ENCODE assay signal across 8 cellular contexts in the genomic region with DNA sequence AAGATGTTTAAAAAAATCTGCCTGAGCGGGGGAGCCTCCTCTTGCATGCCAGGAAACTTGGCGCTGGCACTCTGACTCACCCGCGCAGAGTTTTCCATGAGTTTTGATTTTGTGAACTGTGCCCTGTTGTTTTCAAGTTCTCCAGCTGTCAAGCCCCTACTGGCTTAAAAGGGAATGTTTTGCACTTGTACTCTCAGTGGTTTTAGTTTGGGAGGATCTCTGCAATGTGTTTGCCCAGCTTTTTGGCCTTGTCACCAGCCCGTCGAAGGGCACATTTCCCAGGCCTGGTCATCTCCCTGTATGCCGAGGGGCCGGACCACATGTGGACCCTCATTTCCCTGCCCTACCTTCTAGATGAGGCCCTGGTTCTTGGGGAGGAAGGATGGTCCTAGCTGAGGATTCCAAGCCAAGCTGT. TPM values are rescaled to one million over a fixed set of nuclear protein-coding genes. Genes with fewer than 3 reads are reported as not detected.
DNase-seq lines count a peak whose midpoint lies in the region; ATAC-seq and TF ChIP-seq lines count a peak whose summit lies in the region.

No MANE protein-coding gene starts in this region.

- H3K36me3 Mint-ChIP-seq in CD14-positive monocyte: no peaks in the 10 kb centered on the region

- H3K4me3 Mint-ChIP-seq in CD14-positive monocyte: no peak overlapping the region

- TF ChIP-seq POLR2A in adrenal gland (IDR thresholded peaks at IDR 0.05): no peak

- peak; percentile 10 to 62 (median 58) for TF ChIP-seq CTCF in adrenal gland (IDR thresholded peaks at IDR 0.05)
- no peak for TF ChIP-seq CTCF in CD14-positive monocyte (IDR thresholded peaks at IDR 0.05)

- H3K9me3 ChIP-seq in adrenal gland (replicated peaks in 1 of 3) (no peaks in the 10 kb centered on the region), subcutaneous abdominal adipose tissue (ENCODE audit: control insufficient read depth in 5 of 5, low read length in 5 of 5) (no peaks in the 10 kb centered on the region)

- WGBS in adrenal gland, 4 donors: 38 to 58% (median 49%) methylated on average over 7 to 8 of the region's 8 CpGs

- ATAC-seq in left ventricle myocardium superior: peak; percentile 51

- H3K4me1 ChIP-seq in adrenal gland (replicated peaks in 1 of 2): peaks cover 0 to 14% of the 10 kb centered on the region in 2 donors
- peaks cover 0 to 35% (median 24%) of the 10 kb centered on the region in 5 donors for H3K4me1 ChIP-seq in subcutaneous abdominal adipose tissue (ENCODE audit: control insufficient read depth in 5 of 5, insufficient read depth in 5 of 5, low read length in 5 of 5)

- H3K9ac ChIP-seq in subcutaneous abdominal adipose tissue (ENCODE audit: low read length in 5 of 5): no peak overlapping the region

- DNase-seq in HT-29 (ENCODE audit: low spot score) (peak; percentile 32), adrenal gland (peak in 6 of 7 donors; percentile 76 to 82 (median 78)), left ventricle myocardium superior (no peak), SKM-1 (lab: John Stamatoyannopoulos, UW; ENCODE audit: unreplicated experiment) (no peak), NCI-H146 (lab: John Stamatoyannopoulos, UW) (no peak), NCI-H2196 (lab: John Stamatoyannopoulos, UW; ENCODE audit: unreplicated experiment) (no peak), CD14-positive monocyte (ENCODE audit: low spot score) (no peak)

- peak overlapping the region in 2 of 5 donors; percentile 74 to 76 for H3K27ac ChIP-seq in adrenal gland
- H3K27ac ChIP-seq in subcutaneous abdominal adipose tissue (ENCODE audit: low read depth, low read length): peak overlapping the region; percentile 32

- no peaks in the 10 kb centered on the region for H3K27me3 ChIP-seq in adrenal gland
- peaks cover 0 to 3% (median 0%) of the 10 kb centered on the region in 5 donors for H3K27me3 ChIP-seq in subcutaneous abdominal adipose tissue (ENCODE audit: control insufficient read depth in 5 of 5, insufficient read depth in 4 of 5, low read length in 5 of 5)

- peaks cover 11 to 29% (median 21%) of the 10 kb centered on the region in 3 donors for H3K27me3 Mint-ChIP-seq in CD14-positive monocyte (ENCODE audit: low read depth in 3 of 3)

- no peak overlapping the region for H3K27ac Mint-ChIP-seq in CD14-positive monocyte

- H3K4me1 Mint-ChIP-seq in CD14-positive monocyte: peaks cover 3% of the 10 kb centered on the region

- intact Hi-C loops in adrenal gland (cut with DNase I): no loop called here
- intact Hi-C loops in left ventricle myocardium superior (cut with micrococcal nuclease): no loop called here
- intact Hi-C loops in CD14-positive monocyte (cut with micrococcal nuclease): loop anchor here in 1 of 2 donors (10.0 kb wide), 1 partner anchor 84 kb away; no protein-coding TSS in a partner anchor

- H3K4me3 ChIP-seq in adrenal gland (no peak overlapping the region), subcutaneous abdominal adipose tissue (ENCODE audit: low read depth in 1 of 5, low read length in 5 of 5) (no peak overlapping the region)

- peaks cover 0 to 1% (median 0%) of the 10 kb centered on the region in 7 donors for H3K9me3 Mint-ChIP-seq in CD14-positive monocyte

- peaks cover 0 to 4% of the 10 kb centered on the region in 2 donors for H3K36me3 ChIP-seq in adrenal gland (replicated peaks in 1 of 2)
- peaks cover 0 to 31% (median 4%) of the 10 kb centered on the region in 5 donors for H3K36me3 ChIP-seq in subcutaneous abdominal adipose tissue (ENCODE audit: control insufficient read depth in 5 of 5, insufficient read depth in 5 of 5, low read length in 5 of 5)

RNA-seq across cellular contexts. Expression of gene MRGPRF, which starts 12.2 kb away (rescaled TPM):
- 0.05 TPM in 2 replicates for total RNA-seq in HT-29 (2014; rRNA removed; shearing (Covaris generic))
- total RNA-seq in adrenal gland (10 to 100 TPM in 1 of 8 donors, 1 to 10 TPM in 7; 2.3 to 14.6 (median 5.0) TPM), left ventricle myocardium superior (5.5 TPM)
- polyA plus RNA-seq in adrenal gland (10 to 100 TPM in 1 of 3 donors, 1 to 10 TPM in 1, under 1 TPM in 1; 0.71 to 11.5 (median 5.1) TPM), CD14-positive monocyte (under 1 TPM in 1 of 2 donors, not detected in 1; 0.22 TPM)

RNA-seq across cellular contexts. Expression of gene MRGPRD, which starts 20.1 kb away (rescaled TPM):
- total RNA-seq in HT-29 (2014; rRNA removed; shearing (Covaris generic)): not detected in 2 replicates
- not detected for total RNA-seq in adrenal gland
- not detected for polyA plus RNA-seq in adrenal gland
- not detected for total RNA-seq in left ventricle myocardium superior
- not detected for polyA plus RNA-seq in CD14-positive monocyte

RNA-seq across cellular contexts. Expression of gene TPCN2, which starts 47.9 kb away (rescaled TPM):
- 21.9 and 25.1 TPM in 2 replicates for total RNA-seq in HT-29 (2014; rRNA removed; shearing (Covaris generic))
- 10 to 100 TPM in 5 of 8 donors, 1 to 10 TPM in 3; 6.8 to 17.6 (median 10.4) TPM for total RNA-seq in adrenal gland
- 10 to 100 TPM in 2 of 3 donors, 1 to 10 TPM in 1; 3.1 to 21.6 (median 13.6) TPM for polyA plus RNA-seq in adrenal gland
- 7.9 TPM for total RNA-seq in left ventricle myocardium superior
- 10 to 100 TPM; 29.3 to 31.5 TPM for polyA plus RNA-seq in CD14-positive monocyte

Comparison
In these comparisons a context has a peak if more than half of its experiments do, and no peak if none do; other contexts are left out.
1. DNase-seq: peak in HT-29 (single experiment) and adrenal gland (6 of 7); none in left ventricle myocardium superior (single experiment), SKM-1 (single experiment), NCI-H146 (single experiment), NCI-H2196 (single experiment) and CD14-positive monocyte (single experiment).